ENCODE assay signal across 10 cellular contexts in genomic region chr13:104984296-104984818, GRCh38.
A peak's percentile ranks its signal among the peaks of the same experiment; 100 is the strongest.
DNase-seq lines count a peak whose midpoint lies in the region; ATAC-seq, FAIRE-seq and TF ChIP-seq lines count a peak whose summit lies in the region.
"Had no signal": no experiment of that assay in that cellular context is flagged by ENCODE, and none has a peak within 500 bp of the region (broad histone marks: within the 10 kb centered on the region; RNA-seq: fewer than 3 reads in every experiment).

No MANE protein-coding gene starts in this region.

- no peak for TF ChIP-seq POLR2A in sigmoid colon (IDR thresholded peaks at IDR 0.05)

- no peak overlapping the region for H3K4me3 ChIP-seq in sigmoid colon
- H3K4me3 ChIP-seq in H7 (ENCODE audit: insufficient read depth, low read depth, low read length), result no peak overlapping the region
- H3K4me3 ChIP-seq: thoracic aorta had no signal

- peak overlapping the region in 2 of 4 donors; percentile 14 to 34 for H3K27ac ChIP-seq in sigmoid colon
- H3K27ac ChIP-seq: thoracic aorta had no signal

- ATAC-seq in GM19438 (IDR thresholded peaks at IDR 0.05; ENCODE audit: low read depth, unreplicated experiment) (peak; percentile 88), HG03442 (IDR thresholded peaks at IDR 0.05; ENCODE audit: unreplicated experiment) (peak; percentile 83)

- TF ChIP-seq CTCF in sigmoid colon (IDR thresholded peaks at IDR 0.05), result no peak

- DNase-seq in DMS 273 (lab: John Stamatoyannopoulos, UW; ENCODE audit: unreplicated experiment), result peak; percentile 72
- peak in 3 of 5 experiments; percentile 3 to 60 (median 7) for DNase-seq in T-helper 2 cell
- DNase-seq in sigmoid colon, result peak; percentile 64
- no peak for DNase-seq in H7
- no peak for DNase-seq in RCC 7860 (ENCODE audit: low spot score)

- H3K27me3 ChIP-seq in sigmoid colon, result no peaks in the 10 kb centered on the region
- H3K27me3 ChIP-seq in H7 (ENCODE audit: control insufficient read depth, insufficient read depth, low read length), result no peaks in the 10 kb centered on the region

- TF ChIP-seq EP300 in sigmoid colon (IDR thresholded peaks at IDR 0.05), result no peak

- FAIRE-seq in endometrium (lab: Jason Lieb, UNC) (peak; percentile 21), RCC 7860 (lab: Jason Lieb, UNC) (no peak)
- FAIRE-seq: H1 had no signal

- H3K9me3 ChIP-seq in sigmoid colon, result no peaks in the 10 kb centered on the region
- H3K9me3 ChIP-seq: thoracic aorta had no signal

- WGBS in sigmoid colon, 2 donors, result 5 to 8% methylated on average over 2 of the region's 2 CpGs

- H3K4me1 ChIP-seq in sigmoid colon, result peaks cover 0 to 15% (median 4%) of the 10 kb centered on the region in 4 donors

- H3K36me3 ChIP-seq in sigmoid colon, result no peaks in the 10 kb centered on the region
- H3K36me3 ChIP-seq in H7 (replicated peaks; ENCODE audit: control insufficient read depth, insufficient read depth, low read length), result no peaks in the 10 kb centered on the region
- H3K36me3 ChIP-seq: thoracic aorta had no signal

- intact Hi-C loops in sigmoid colon (cut with DNase I), result no loop called here

Comparison
In these comparisons a context has a peak if more than half of its experiments do, and no peak if none do; other contexts are left out.
1. DNase-seq: peak in DMS 273 (single experiment), T-helper 2 cell (3 of 5) and sigmoid colon (single experiment); none in H7 (single experiment) and RCC 7860 (single experiment).